In the genomic region with DNA sequence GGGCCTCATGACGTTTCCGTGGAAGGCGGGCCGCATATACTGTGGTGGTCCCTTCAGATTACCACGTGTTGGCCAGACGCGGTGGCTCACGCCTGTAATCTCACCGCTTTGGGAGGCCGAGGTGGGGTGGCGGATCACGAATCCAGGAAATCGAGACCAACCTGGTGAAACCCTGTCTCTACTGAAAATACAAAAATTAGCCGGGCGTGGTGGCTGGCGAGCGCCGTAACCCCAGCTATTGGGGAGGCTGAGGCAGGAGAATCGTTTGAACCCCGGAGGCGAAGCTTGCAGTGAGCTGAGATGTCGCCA, we compare ENCODE assay signal across 1 cellular context.
TF ChIP-seq lines count a peak whose summit lies in the region.

No MANE protein-coding gene starts in this region.

TF ChIP-seq in liver, 16 proteins besides CTCF, POLR2A, EP300 and RAD21 (continued from another document):
- no peak for TF ChIP-seq RXRA (IDR thresholded peaks at IDR 0.05)
- TF ChIP-seq, protein P1, sequence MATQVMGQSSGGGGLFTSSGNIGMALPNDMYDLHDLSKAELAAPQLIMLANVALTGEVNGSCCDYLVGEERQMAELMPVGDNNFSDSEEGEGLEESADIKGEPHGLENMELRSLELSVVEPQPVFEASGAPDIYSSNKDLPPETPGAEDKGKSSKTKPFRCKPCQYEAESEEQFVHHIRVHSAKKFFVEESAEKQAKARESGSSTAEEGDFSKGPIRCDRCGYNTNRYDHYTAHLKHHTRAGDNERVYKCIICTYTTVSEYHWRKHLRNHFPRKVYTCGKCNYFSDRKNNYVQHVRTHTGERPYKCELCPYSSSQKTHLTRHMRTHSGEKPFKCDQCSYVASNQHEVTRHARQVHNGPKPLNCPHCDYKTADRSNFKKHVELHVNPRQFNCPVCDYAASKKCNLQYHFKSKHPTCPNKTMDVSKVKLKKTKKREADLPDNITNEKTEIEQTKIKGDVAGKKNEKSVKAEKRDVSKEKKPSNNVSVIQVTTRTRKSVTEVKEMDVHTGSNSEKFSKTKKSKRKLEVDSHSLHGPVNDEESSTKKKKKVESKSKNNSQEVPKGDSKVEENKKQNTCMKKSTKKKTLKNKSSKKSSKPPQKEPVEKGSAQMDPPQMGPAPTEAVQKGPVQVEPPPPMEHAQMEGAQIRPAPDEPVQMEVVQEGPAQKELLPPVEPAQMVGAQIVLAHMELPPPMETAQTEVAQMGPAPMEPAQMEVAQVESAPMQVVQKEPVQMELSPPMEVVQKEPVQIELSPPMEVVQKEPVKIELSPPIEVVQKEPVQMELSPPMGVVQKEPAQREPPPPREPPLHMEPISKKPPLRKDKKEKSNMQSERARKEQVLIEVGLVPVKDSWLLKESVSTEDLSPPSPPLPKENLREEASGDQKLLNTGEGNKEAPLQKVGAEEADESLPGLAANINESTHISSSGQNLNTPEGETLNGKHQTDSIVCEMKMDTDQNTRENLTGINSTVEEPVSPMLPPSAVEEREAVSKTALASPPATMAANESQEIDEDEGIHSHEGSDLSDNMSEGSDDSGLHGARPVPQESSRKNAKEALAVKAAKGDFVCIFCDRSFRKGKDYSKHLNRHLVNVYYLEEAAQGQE (IDR thresholded peaks at IDR 0.05): no peak
- TF ChIP-seq HNF4G (IDR thresholded peaks at IDR 0.05): no peak
- no peak for TF ChIP-seq HNF4A (conservative IDR thresholded peaks at IDR 0.05)
- no peak for TF ChIP-seq SP1 (IDR thresholded peaks at IDR 0.05)
- TF ChIP-seq JUND (IDR thresholded peaks at IDR 0.05): no peak
